ENCODE assay signal across 9 cellular contexts in genomic region chr6:41713161-41713649, GRCh38. TPM values are rescaled to one million over a fixed set of nuclear protein-coding genes. Genes with fewer than 3 reads are reported as not detected.
DNase-seq lines count a peak whose midpoint lies in the region; ATAC-seq and TF ChIP-seq lines count a peak whose summit lies in the region.
"Had no signal": no experiment of that assay in that cellular context is flagged by ENCODE, and none has a peak within 500 bp of the region (broad histone marks: within the 10 kb centered on the region; RNA-seq: fewer than 3 reads in every experiment).

No MANE protein-coding gene starts in this region.

- H3K36me3 ChIP-seq in SJCRH30 = no peaks in the 10 kb centered on the region
- H3K36me3 ChIP-seq in thoracic aorta = no peaks in the 10 kb centered on the region

- H3K4me3 ChIP-seq in SJCRH30 (no peak overlapping the region), thoracic aorta (peak overlapping the region; percentile 29)

- H3K4me1 ChIP-seq in SJCRH30 (peaks cover 8% of the 10 kb centered on the region), thoracic aorta (ENCODE audit: control insufficient read depth in 1 of 2, low read depth in 2 of 2) (peaks cover 42 to 61% of the 10 kb centered on the region in 2 donors)

- DNase-seq in A172 (ENCODE audit: low spot score) (peak; percentile 94), HCEC 1CT (peak; percentile 47), SJCRH30 (peak; percentile 18 to 38), hypothalamus (lab: John Stamatoyannopoulos, UW) (peak in 42 of 51 donors; percentile 37 to 90 (median 68)), thoracic aorta (ENCODE audit: low spot score) (no peak), SIG-M5 (lab: John Stamatoyannopoulos, UW) (no peak)
- no peak for DNase-seq in stimulated activated CD4-positive, alpha-beta T cell treated with anti-CD3 and anti-CD28 coated beads, Interleukin-12 subunit alpha, Interleukin-12 subunit beta, amount 100 ng/mL, for 4 hours

- no peak overlapping the region for H3K27ac ChIP-seq in SJCRH30
- peak overlapping the region; percentile 65 to 83 for H3K27ac ChIP-seq in thoracic aorta

- H3K9me3 ChIP-seq in SJCRH30 (replicated peaks) = no peaks in the 10 kb centered on the region
- H3K9me3 ChIP-seq in thoracic aorta = no peaks in the 10 kb centered on the region

- TF ChIP-seq CTCF in thoracic aorta (IDR thresholded peaks at IDR 0.05) = no peak

- peak; percentile 54 for ATAC-seq in thoracic aorta (ENCODE audit: insufficient number of reproducible peaks, low FRiP score, low read depth)
- no peak for ATAC-seq in GM19463 (IDR thresholded peaks at IDR 0.05; ENCODE audit: unreplicated experiment)

- no peaks in the 10 kb centered on the region for H3K27me3 ChIP-seq in SJCRH30
- H3K27me3 ChIP-seq in thoracic aorta (replicated peaks; ENCODE audit: insufficient read depth) = no peaks in the 10 kb centered on the region

RNA-seq across cellular contexts. Expression of gene TFEB, which starts 22.2 kb away (rescaled TPM):
- total RNA-seq in A172 (2014; rRNA removed; shearing (Covaris generic)) = 6.0 and 9.6 TPM in 2 replicates
- total RNA-seq in SJCRH30 (2014; rRNA removed; shearing (Covaris generic)) = 0.57 and 0.63 TPM in 2 replicates
- 10 to 100 TPM; 22.9 to 23.8 TPM for total RNA-seq in thoracic aorta

RNA-seq across cellular contexts. Expression of gene PGC, which starts 34.0 kb away (rescaled TPM):
- not detected in 2 replicates for total RNA-seq in A172 (2014; rRNA removed; shearing (Covaris generic))
- total RNA-seq in SJCRH30 (2014; rRNA removed; shearing (Covaris generic)) = not detected in 2 replicates
- 10 to 100 TPM in 1 of 2 donors, not detected in 1; 53.1 TPM for total RNA-seq in thoracic aorta
- total RNA-seq: neural crest cell had no signal

Comparison
In these comparisons a context has a peak if more than half of its experiments do, and no peak if none do; other contexts are left out.
1. DNase-seq: peak in A172 (single experiment), HCEC 1CT (single experiment), SJCRH30 (2 of 2) and hypothalamus (42 of 51); none in thoracic aorta (single experiment), stimulated activated CD4-positive, alpha-beta T cell treated with anti-CD3 and anti-CD28 coated beads, Interleukin-12 subunit alpha, Interleukin-12 subunit beta, amount 100 ng/mL, for 4 hours (single experiment) and SIG-M5 (single experiment).